ENCODE assay signal across 23 cellular contexts in genomic region chr19:55277494-55277893, GRCh38. TPM values are rescaled to one million over a fixed set of nuclear protein-coding genes. Genes with fewer than 3 reads are reported as not detected.
DNase-seq lines count a peak whose midpoint lies in the region; ATAC-seq and TF ChIP-seq lines count a peak whose summit lies in the region.
"Had no signal": no experiment of that assay in that cellular context is flagged by ENCODE, and none has a peak within 500 bp of the region (broad histone marks: within the 10 kb centered on the region; RNA-seq: fewer than 3 reads in every experiment).

No MANE protein-coding gene starts in this region.

- H2AFZ ChIP-seq in OCI-LY3 (ENCODE audit: low read depth, low read length): no peak overlapping the region
- H2AFZ ChIP-seq: parathyroid adenoma had no signal

- H3K4me1 ChIP-seq in OCI-LY3 (ENCODE audit: low read length): peaks cover 61% of the 10 kb centered on the region

- no peaks in the 10 kb centered on the region for H4K20me1 ChIP-seq in OCI-LY3 (ENCODE audit: insufficient read depth, low read length)
- H4K20me1 ChIP-seq: BLaER1 had no signal

- peak overlapping the region; percentile 56; the same call in 1 of the 2 replicates for H3K9ac ChIP-seq in OCI-LY3 (ENCODE audit: low read length)
- H3K9ac ChIP-seq: BLaER1, parathyroid adenoma had no signal

- peaks cover 37% of the 10 kb centered on the region for H3K36me3 ChIP-seq in OCI-LY3 (replicated peaks; ENCODE audit: low read depth, low read length)

- H3K79me2 ChIP-seq in OCI-LY3 (ENCODE audit: low read length): peaks cover 29% of the 10 kb centered on the region
- H3K79me2 ChIP-seq: parathyroid adenoma had no signal

- H3K4me3 Mint-ChIP-seq in activated CD4-positive, alpha-beta T cell treated with anti-CD3 and anti-CD28 coated beads, Interleukin-2, amount 10 ng/mL, durations not matched to agents 7 days and 5 days: no peak overlapping the region
- H3K4me3 Mint-ChIP-seq in endothelial cell (ENCODE audit: unreplicated experiment) (peak overlapping the region; percentile 78), progenitor cell of endocrine pancreas (ENCODE audit: low read depth) (peak overlapping the region; percentile 59)

- peak overlapping the region; percentile 83 for H3K4me2 ChIP-seq in OCI-LY3 (ENCODE audit: low read length)

- no peak for DNase-seq in activated CD4-positive, alpha-beta T cell treated with anti-CD3 and anti-CD28 coated beads, Interleukin-2, amount 10 ng/mL, durations not matched to agents 7 days and 5 days
- DNase-seq in activated CD4-positive, alpha-beta T cell treated with anti-CD3 and anti-CD28 coated beads for 1 hour: no peak
- DNase-seq in endothelial cell (ENCODE audit: low spot score): no peak
- DNase-seq in progenitor cell of endocrine pancreas (ENCODE audit: low spot score, unreplicated experiment): no peak
- no peak for DNase-seq in globus pallidus (ENCODE audit: low spot score)
- DNase-seq: 8988T; activated effector memory CD4-positive, alpha-beta T cell treated with Interleukin-2 at 50 U/mL for 16 hours; anterior cingulate cortex; DND-41; H9; Kasumi-1; left colon; midbrain; NCI-H1417 treated with DMSO at 0.1 percent for 48 hours; Peyer's patch; thyroid gland had no signal

- peaks cover 45% of the 10 kb centered on the region for H3K4me1 Mint-ChIP-seq in activated CD4-positive, alpha-beta T cell treated with anti-CD3 and anti-CD28 coated beads, Interleukin-2, amount 10 ng/mL, durations not matched to agents 7 days and 5 days
- peaks cover 7% of the 10 kb centered on the region for H3K4me1 Mint-ChIP-seq in endothelial cell (ENCODE audit: unreplicated experiment)
- H3K4me1 Mint-ChIP-seq in progenitor cell of endocrine pancreas (ENCODE audit: low read depth): peaks cover 6% of the 10 kb centered on the region

- H3K27ac ChIP-seq in OCI-LY3 (ENCODE audit: low read length): peak overlapping the region; percentile 95
- H3K27ac ChIP-seq: parathyroid adenoma, SK-N-MC, thyroid gland had no signal

- TF ChIP-seq CTCF in OCI-LY3 (IDR thresholded peaks at IDR 0.05; ENCODE audit: low read depth, low read length): no peak
- TF ChIP-seq CTCF in endothelial cell (IDR thresholded peaks at IDR 0.05; ENCODE audit: unreplicated experiment): no peak
- no peak for TF ChIP-seq CTCF in progenitor cell of endocrine pancreas (IDR thresholded peaks at IDR 0.05; ENCODE audit: unreplicated experiment)

- POLR2A ChIA-PET in activated CD4-positive, alpha-beta T cell treated with anti-CD3 and anti-CD28 coated beads, Interleukin-2, amount 10 ng/mL, durations not matched to agents 7 days and 5 days (lab: Charles Lee): interaction anchor here (0.6 kb wide), 1 partner anchor 122 kb away, joined by 3 read pairs; no protein-coding TSS in a partner anchor

- no peak for ATAC-seq in GM21723 (IDR thresholded peaks at IDR 0.05; ENCODE audit: unreplicated experiment)
- ATAC-seq in HG02798 (IDR thresholded peaks at IDR 0.05; ENCODE audit: poor library complexity, unreplicated experiment): no peak

- CTCF ChIA-PET in activated CD4-positive, alpha-beta T cell treated with anti-CD3 and anti-CD28 coated beads, Interleukin-2, amount 10 ng/mL, durations not matched to agents 7 days and 5 days (lab: Charles Lee): interaction anchor here (0.6 to 1.7 kb wide), 5 partner anchors 10 to 1048 kb away, joined by 3 to 4 read pairs (median 4); partner anchors contain the start of gene PPP6R1

- H3K27me3 ChIP-seq in OCI-LY3 (ENCODE audit: low read depth, low read length): no peaks in the 10 kb centered on the region
- H3K27me3 ChIP-seq: BLaER1, Peyer's patch, thyroid gland had no signal

- H3K27me3 Mint-ChIP-seq in activated CD4-positive, alpha-beta T cell treated with anti-CD3 and anti-CD28 coated beads, Interleukin-2, amount 10 ng/mL, durations not matched to agents 7 days and 5 days: no peaks in the 10 kb centered on the region
- H3K27me3 Mint-ChIP-seq in endothelial cell (ENCODE audit: unreplicated experiment) (peaks cover 21% of the 10 kb centered on the region), progenitor cell of endocrine pancreas (no peaks in the 10 kb centered on the region)

- peaks cover 11% of the 10 kb centered on the region for H3K36me3 Mint-ChIP-seq in activated CD4-positive, alpha-beta T cell treated with anti-CD3 and anti-CD28 coated beads, Interleukin-2, amount 10 ng/mL, durations not matched to agents 7 days and 5 days (ENCODE audit: low read depth)
- H3K36me3 Mint-ChIP-seq in endothelial cell (ENCODE audit: low read depth, unreplicated experiment): peaks cover 8% of the 10 kb centered on the region
- peaks cover 7% of the 10 kb centered on the region for H3K36me3 Mint-ChIP-seq in progenitor cell of endocrine pancreas (ENCODE audit: insufficient read depth)

- peak overlapping the region; percentile 69; the same call in 1 of the 2 replicates for H3K4me3 ChIP-seq in OCI-LY3 (ENCODE audit: low read length)
- H3K4me3 ChIP-seq: BLaER1, Peyer's patch, SK-N-MC, thyroid gland had no signal

- H3K27ac Mint-ChIP-seq in activated CD4-positive, alpha-beta T cell treated with anti-CD3 and anti-CD28 coated beads, Interleukin-2, amount 10 ng/mL, durations not matched to agents 7 days and 5 days: peak overlapping the region; percentile 91
- H3K27ac Mint-ChIP-seq in endothelial cell (ENCODE audit: unreplicated experiment) (no peak overlapping the region), progenitor cell of endocrine pancreas (no peak overlapping the region)

- no peaks in the 10 kb centered on the region for H3K9me3 Mint-ChIP-seq in activated CD4-positive, alpha-beta T cell treated with anti-CD3 and anti-CD28 coated beads, Interleukin-2, amount 10 ng/mL, durations not matched to agents 7 days and 5 days
- no peaks in the 10 kb centered on the region for H3K9me3 Mint-ChIP-seq in endothelial cell (ENCODE audit: unreplicated experiment)
- H3K9me3 Mint-ChIP-seq in progenitor cell of endocrine pancreas (ENCODE audit: low read depth): no peaks in the 10 kb centered on the region
- H3K9me3 Mint-ChIP-seq: H9 had no signal

- H3K9me3 ChIP-seq in OCI-LY3 (ENCODE audit: insufficient read depth, low read length): no peaks in the 10 kb centered on the region
- H3K9me3 ChIP-seq: BLaER1, Peyer's patch, thyroid gland had no signal

RNA-seq across cellular contexts. Expression of gene HSPBP1, which starts 2.4 kb away (rescaled TPM):
- total RNA-seq in activated CD4-positive, alpha-beta T cell treated with anti-CD3 and anti-CD28 coated beads, Interleukin-2, amount 10 ng/mL, durations not matched to agents 7 days and 5 days: 10 to 100 TPM; 23.1 to 26.9 TPM
- total RNA-seq in endothelial cell (ENCODE audit: unreplicated experiment) (24.6 TPM), progenitor cell of endocrine pancreas (46.1 and 46.9 TPM in 2 replicates)

RNA-seq across cellular contexts. Expression of gene BRSK1, which starts 6.3 kb away (rescaled TPM):
- total RNA-seq in activated CD4-positive, alpha-beta T cell treated with anti-CD3 and anti-CD28 coated beads, Interleukin-2, amount 10 ng/mL, durations not matched to agents 7 days and 5 days: 1 to 10 TPM; 6.8 TPM
- 14.1 TPM for total RNA-seq in endothelial cell (ENCODE audit: unreplicated experiment)
- total RNA-seq in progenitor cell of endocrine pancreas: 67.6 and 68.7 TPM in 2 replicates

RNA-seq across cellular contexts. Expression of gene PPP6R1, which starts 18.7 kb away (rescaled TPM):
- 100 to 1,000 TPM; 189 to 222 TPM for total RNA-seq in activated CD4-positive, alpha-beta T cell treated with anti-CD3 and anti-CD28 coated beads, Interleukin-2, amount 10 ng/mL, durations not matched to agents 7 days and 5 days
- 65.6 TPM for total RNA-seq in endothelial cell (ENCODE audit: unreplicated experiment)
- 70.9 and 72.3 TPM in 2 replicates for total RNA-seq in progenitor cell of endocrine pancreas

RNA-seq across cellular contexts. Expression of gene TMEM150B, which starts 47.6 kb away (rescaled TPM):
- under 1 TPM in 1 of 2 experiments, not detected in 1; 0.79 TPM for total RNA-seq in activated CD4-positive, alpha-beta T cell treated with anti-CD3 and anti-CD28 coated beads, Interleukin-2, amount 10 ng/mL, durations not matched to agents 7 days and 5 days
- total RNA-seq in endothelial cell (ENCODE audit: unreplicated experiment): not detected
- total RNA-seq in progenitor cell of endocrine pancreas: not detected in 2 replicates
- total RNA-seq: fibroblast of villous mesenchyme had no signal

RNA-seq across cellular contexts. Expression of gene TMEM86B, which starts 48.9 kb away (rescaled TPM):
- total RNA-seq in activated CD4-positive, alpha-beta T cell treated with anti-CD3 and anti-CD28 coated beads, Interleukin-2, amount 10 ng/mL, durations not matched to agents 7 days and 5 days: 10 to 100 TPM; 12.7 to 16.7 TPM
- 4.1 TPM for total RNA-seq in endothelial cell (ENCODE audit: unreplicated experiment)
- 10.0 and 12.0 TPM in 2 replicates for total RNA-seq in progenitor cell of endocrine pancreas
